Comparison of ENCODE assay signal across 8 cellular contexts in genomic region chr6:291148-291696, GRCh38. TPM values are rescaled to one million over a fixed set of nuclear protein-coding genes. Genes with fewer than 3 reads are reported as not detected.
DNase-seq lines count a peak whose midpoint lies in the region; ATAC-seq and TF ChIP-seq lines count a peak whose summit lies in the region.

No MANE protein-coding gene starts in this region.

- no peak for ATAC-seq in HG03571 (IDR thresholded peaks at IDR 0.05; ENCODE audit: unreplicated experiment)

- TF ChIP-seq CTCF in tibial artery (IDR thresholded peaks at IDR 0.05) = no peak

- peaks cover 0 to 22% (median 7%) of the 10 kb centered on the region in 4 donors for H3K4me1 ChIP-seq in tibial artery

- WGBS in adipose tissue, 3 donors = 31 to 56% (median 51%) methylated on average over 8 of the region's 8 CpGs

- H3K27ac ChIP-seq in adipose tissue (ENCODE audit: low read depth, low read length) (peak overlapping the region; percentile 90), tibial artery (peak overlapping the region; percentile 92 to 96)

- H3K9me3 ChIP-seq in tibial artery = no peaks in the 10 kb centered on the region

- H3K36me3 Mint-ChIP-seq in activated naive CD4-positive, alpha-beta T cell treated with anti-CD3 and anti-CD28 coated beads, Interleukin-2, amount 10 ng/mL, durations not matched to agents 7 days and 5 days = peaks cover 18% of the 10 kb centered on the region

- peak overlapping the region; percentile 79 for H3K4me3 Mint-ChIP-seq in activated naive CD4-positive, alpha-beta T cell treated with anti-CD3 and anti-CD28 coated beads, Interleukin-2, amount 10 ng/mL, durations not matched to agents 7 days and 5 days

- H3K4me3 ChIP-seq in tibial artery = peak overlapping the region; percentile 77 to 78

- no peaks in the 10 kb centered on the region for H3K27me3 ChIP-seq in tibial artery

- intact Hi-C loops in tibial artery (cut with DNase I; ENCODE audit: low total_unique reads) = no loop called here

- H3K4me1 Mint-ChIP-seq in activated naive CD4-positive, alpha-beta T cell treated with anti-CD3 and anti-CD28 coated beads, Interleukin-2, amount 10 ng/mL, durations not matched to agents 7 days and 5 days = peaks cover 56% of the 10 kb centered on the region

- H3K27me3 Mint-ChIP-seq in activated naive CD4-positive, alpha-beta T cell treated with anti-CD3 and anti-CD28 coated beads, Interleukin-2, amount 10 ng/mL, durations not matched to agents 7 days and 5 days = no peaks in the 10 kb centered on the region

- no peaks in the 10 kb centered on the region for H3K36me3 ChIP-seq in tibial artery

- CTCF ChIA-PET in activated naive CD4-positive, alpha-beta T cell treated with anti-CD3 and anti-CD28 coated beads, Interleukin-2, amount 10 ng/mL, durations not matched to agents 7 days and 5 days (lab: Charles Lee) = no interaction called here

- no peak for DNase-seq in activated naive CD4-positive, alpha-beta T cell treated with anti-CD3 and anti-CD28 coated beads, Interleukin-2, amount 10 ng/mL, durations not matched to agents 7 days and 5 days
- no peak for DNase-seq in activated naive CD4-positive, alpha-beta T cell (lab: John Stamatoyannopoulos, UW)
- peak; percentile 40 for DNase-seq in kidney tubule cell (ENCODE audit: low spot score)
- no peak for DNase-seq in tibial artery
- no peak for DNase-seq in dermis blood vessel endothelial cell
- no peak for DNase-seq in activated effector memory CD4-positive, alpha-beta T cell treated with anti-CD3 and anti-CD28 coated beads, Interleukin-2, amount 50 U/mL, for 16 hours

- peak overlapping the region; percentile 91 for H3K27ac Mint-ChIP-seq in activated naive CD4-positive, alpha-beta T cell treated with anti-CD3 and anti-CD28 coated beads, Interleukin-2, amount 10 ng/mL, durations not matched to agents 7 days and 5 days

- H3K9me3 Mint-ChIP-seq in activated naive CD4-positive, alpha-beta T cell treated with anti-CD3 and anti-CD28 coated beads, Interleukin-2, amount 10 ng/mL, durations not matched to agents 7 days and 5 days = no peaks in the 10 kb centered on the region

RNA-seq across cellular contexts. Expression of gene DUSP22, which starts 1.1 kb away (rescaled TPM):
- 10 to 100 TPM; 38.5 to 58.3 (median 47.0) TPM for polyA plus RNA-seq in adipose tissue
- total RNA-seq in dermis blood vessel endothelial cell = 40.8 and 44.3 TPM in 2 replicates
